14 cellular contexts compared by ENCODE assay signal in genomic region chr1:47771766-47772165, GRCh38.
DNase-seq lines count a peak whose midpoint lies in the region; ATAC-seq and TF ChIP-seq lines count a peak whose summit lies in the region.
"Had no signal": no experiment of that assay in that cellular context is flagged by ENCODE, and none has a peak within 500 bp of the region (broad histone marks: within the 10 kb centered on the region; RNA-seq: fewer than 3 reads in every experiment).

No MANE protein-coding gene starts in this region.

- no peaks in the 10 kb centered on the region for H3K9me3 ChIP-seq in prostate gland

- H3K4me1 ChIP-seq in prostate gland (replicated peaks): peaks cover 7% of the 10 kb centered on the region

- no peak overlapping the region for H3K27ac ChIP-seq in prostate gland
- H3K27ac ChIP-seq: BLaER1 had no signal

- TF ChIP-seq POLR2A in prostate gland (IDR thresholded peaks at IDR 0.05): no peak

- no peak overlapping the region for H3K27ac Mint-ChIP-seq in activated naive CD8-positive, alpha-beta T cell treated with anti-CD3 and anti-CD28 coated beads for 36 hours

- no peaks in the 10 kb centered on the region for H3K36me3 Mint-ChIP-seq in activated naive CD8-positive, alpha-beta T cell treated with anti-CD3 and anti-CD28 coated beads for 36 hours

- no peaks in the 10 kb centered on the region for H3K27me3 ChIP-seq in prostate gland (replicated peaks; ENCODE audit: insufficient read depth)
- H3K27me3 ChIP-seq: BLaER1 had no signal

- TF ChIP-seq CTCF in prostate gland (IDR thresholded peaks at IDR 0.05): no peak

- 37% methylated on average over 11 of the region's 11 CpGs for WGBS in prostate gland

- no peak overlapping the region for H3K4me3 Mint-ChIP-seq in activated naive CD8-positive, alpha-beta T cell treated with anti-CD3 and anti-CD28 coated beads for 36 hours

- peak; percentile 25 for DNase-seq in H4 (ENCODE audit: low spot score)
- peak; percentile 96 for DNase-seq in left kidney (ENCODE audit: low read depth, low spot score)
- peak; percentile 28 for DNase-seq in prostate gland (ENCODE audit: low spot score)
- DNase-seq in activated naive CD8-positive, alpha-beta T cell treated with anti-CD3 and anti-CD28 coated beads for 36 hours: no peak
- DNase-seq: DMS 273 treated with DMSO at 0.1 percent for 48 hours, HCEC 1CT, NCI-H1436 treated with DMSO at 0.1 percent for 48 hours, NCI-H2107, NCI-H446 had no signal

- no peak overlapping the region for H3K4me3 ChIP-seq in prostate gland
- H3K4me3 ChIP-seq: BLaER1, K562 had no signal

- intact Hi-C loops in prostate gland (cut with DNase I): no loop called here

- no peaks in the 10 kb centered on the region for H3K36me3 ChIP-seq in prostate gland
- H3K36me3 ChIP-seq: BLaER1 had no signal

- H3K27me3 Mint-ChIP-seq in activated naive CD8-positive, alpha-beta T cell treated with anti-CD3 and anti-CD28 coated beads for 36 hours: no peaks in the 10 kb centered on the region

- ATAC-seq in GM21526 (IDR thresholded peaks at IDR 0.05; ENCODE audit: low FRiP score, unreplicated experiment): no peak
- no peak for ATAC-seq in HG03354 (IDR thresholded peaks at IDR 0.05; ENCODE audit: poor library complexity, severe bottlenecking, unreplicated experiment)
- ATAC-seq: K562 had no signal

- H3K9me3 Mint-ChIP-seq in activated naive CD8-positive, alpha-beta T cell treated with anti-CD3 and anti-CD28 coated beads for 36 hours: no peaks in the 10 kb centered on the region

- H3K4me1 Mint-ChIP-seq in activated naive CD8-positive, alpha-beta T cell treated with anti-CD3 and anti-CD28 coated beads for 36 hours: no peaks in the 10 kb centered on the region

TF ChIP-seq in PFSK-1, 5 proteins besides CTCF, POLR2A, EP300 and RAD21:
- TF ChIP-seq FOXP2 (optimal IDR thresholded peaks at IDR 0.05; ENCODE audit: borderline replicate concordance, extremely low read depth, extremely low read length, insufficient read depth): peak; percentile 77
- no peak for TF ChIP-seq POLR2AphosphoS5 (IDR thresholded peaks at IDR 0.05; ENCODE audit: low read depth, low read length)
- TF ChIP-seq SIN3A (IDR thresholded peaks at IDR 0.05; ENCODE audit: borderline replicate concordance, insufficient read depth, low read length): no peak
- TF ChIP-seq, protein P1, sequence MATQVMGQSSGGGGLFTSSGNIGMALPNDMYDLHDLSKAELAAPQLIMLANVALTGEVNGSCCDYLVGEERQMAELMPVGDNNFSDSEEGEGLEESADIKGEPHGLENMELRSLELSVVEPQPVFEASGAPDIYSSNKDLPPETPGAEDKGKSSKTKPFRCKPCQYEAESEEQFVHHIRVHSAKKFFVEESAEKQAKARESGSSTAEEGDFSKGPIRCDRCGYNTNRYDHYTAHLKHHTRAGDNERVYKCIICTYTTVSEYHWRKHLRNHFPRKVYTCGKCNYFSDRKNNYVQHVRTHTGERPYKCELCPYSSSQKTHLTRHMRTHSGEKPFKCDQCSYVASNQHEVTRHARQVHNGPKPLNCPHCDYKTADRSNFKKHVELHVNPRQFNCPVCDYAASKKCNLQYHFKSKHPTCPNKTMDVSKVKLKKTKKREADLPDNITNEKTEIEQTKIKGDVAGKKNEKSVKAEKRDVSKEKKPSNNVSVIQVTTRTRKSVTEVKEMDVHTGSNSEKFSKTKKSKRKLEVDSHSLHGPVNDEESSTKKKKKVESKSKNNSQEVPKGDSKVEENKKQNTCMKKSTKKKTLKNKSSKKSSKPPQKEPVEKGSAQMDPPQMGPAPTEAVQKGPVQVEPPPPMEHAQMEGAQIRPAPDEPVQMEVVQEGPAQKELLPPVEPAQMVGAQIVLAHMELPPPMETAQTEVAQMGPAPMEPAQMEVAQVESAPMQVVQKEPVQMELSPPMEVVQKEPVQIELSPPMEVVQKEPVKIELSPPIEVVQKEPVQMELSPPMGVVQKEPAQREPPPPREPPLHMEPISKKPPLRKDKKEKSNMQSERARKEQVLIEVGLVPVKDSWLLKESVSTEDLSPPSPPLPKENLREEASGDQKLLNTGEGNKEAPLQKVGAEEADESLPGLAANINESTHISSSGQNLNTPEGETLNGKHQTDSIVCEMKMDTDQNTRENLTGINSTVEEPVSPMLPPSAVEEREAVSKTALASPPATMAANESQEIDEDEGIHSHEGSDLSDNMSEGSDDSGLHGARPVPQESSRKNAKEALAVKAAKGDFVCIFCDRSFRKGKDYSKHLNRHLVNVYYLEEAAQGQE (IDR thresholded peaks at IDR 0.05; ENCODE audit: insufficient read depth in 1 of 2, low read depth in 2 of 2, low read length in 2 of 2): no peak
